ENCODE assay signal across 14 cellular contexts in the genomic region with DNA sequence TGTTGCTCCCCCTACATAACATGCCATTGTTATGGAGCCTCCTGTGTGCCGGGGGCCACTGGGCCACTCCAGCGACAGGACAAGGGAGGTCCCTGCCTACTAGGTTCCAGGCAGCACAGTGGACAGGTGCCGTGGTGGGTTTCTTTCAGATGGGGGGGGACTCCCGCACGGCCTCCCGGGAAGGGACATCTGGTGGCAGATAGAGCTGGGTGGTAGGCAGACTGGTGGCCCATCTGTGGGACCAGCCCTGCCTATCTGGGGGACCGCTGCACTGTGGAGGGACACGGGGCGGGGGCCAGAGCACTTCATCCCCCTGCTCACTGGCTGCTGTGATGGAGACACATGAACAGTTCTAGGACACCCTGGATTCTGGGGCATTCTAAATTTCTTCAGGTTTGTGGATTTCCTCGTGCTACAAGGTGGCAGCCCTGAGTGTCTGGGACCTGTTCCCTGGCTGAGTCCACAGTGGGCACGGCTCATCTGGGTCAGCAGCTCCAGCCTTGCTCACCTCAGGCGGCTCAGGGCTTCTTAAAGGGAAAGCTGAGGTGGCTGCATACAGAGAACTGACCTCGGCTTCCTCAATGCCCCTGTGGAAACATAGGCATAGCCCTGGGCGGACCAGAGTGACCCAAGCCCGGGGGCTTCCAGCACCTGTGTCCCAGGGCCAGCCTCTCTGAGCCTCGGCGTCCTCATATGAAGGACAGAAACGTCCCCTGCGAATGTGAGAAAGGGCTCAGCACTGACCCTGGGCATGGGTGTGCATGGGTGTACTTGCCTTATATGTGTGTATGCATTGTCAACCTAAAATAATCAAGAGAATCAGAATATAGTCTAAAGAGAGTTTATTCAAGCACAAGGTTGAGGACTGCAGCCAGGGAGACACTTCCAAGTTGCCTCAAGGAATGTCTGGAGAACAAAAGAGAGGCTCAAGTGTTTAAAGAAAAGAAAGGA. TPM values are rescaled to one million over a fixed set of nuclear protein-coding genes. Genes with fewer than 3 reads are reported as not detected.
DNase-seq lines count a peak whose midpoint lies in the region; ATAC-seq, FAIRE-seq and TF ChIP-seq lines count a peak whose summit lies in the region.
"Had no signal": no experiment of that assay in that cellular context is flagged by ENCODE, and none has a peak within 500 bp of the region (broad histone marks: within the 10 kb centered on the region; RNA-seq: fewer than 3 reads in every experiment).

No MANE protein-coding gene starts in this region.

- peaks cover 13% of the 10 kb centered on the region for H3K36me3 ChIP-seq in CD4-positive, alpha-beta memory T cell (ENCODE audit: insufficient read depth, low read length)
- peaks cover 2% of the 10 kb centered on the region; the same call in 1 of the 2 replicates for H3K36me3 ChIP-seq in Loucy (ENCODE audit: insufficient read depth, low read length)
- no peaks in the 10 kb centered on the region for H3K36me3 ChIP-seq in pancreas
- H3K36me3 ChIP-seq in right lobe of liver, result no peaks in the 10 kb centered on the region

- intact Hi-C loops in CD4-positive, alpha-beta memory T cell (cut with micrococcal nuclease), result loop anchor here (2.0 kb wide), 1 partner anchor 17 kb away; no protein-coding TSS in a partner anchor
- intact Hi-C loops in pancreas (cut with DNase I) (no loop called here), right lobe of liver (cut with DNase I) (no loop called here)

- ATAC-seq in pancreas (no peak), SK-N-SH treated with all-trans-retinoic acid at 6 μM for 48 hours (no peak), right lobe of liver (no peak)

- peaks cover 53 to 100% (median 72%) of the 10 kb centered on the region in 4 donors for H3K4me1 Mint-ChIP-seq in CD4-positive, alpha-beta memory T cell
- H3K4me1 Mint-ChIP-seq in brain (peaks cover 23% of the 10 kb centered on the region), neural crest cell (peaks cover 37% of the 10 kb centered on the region)

- no peak for TF ChIP-seq POLR2A in right lobe of liver (IDR thresholded peaks at IDR 0.05)

- H3K27me3 Mint-ChIP-seq in CD4-positive, alpha-beta memory T cell, result no peaks in the 10 kb centered on the region
- H3K27me3 Mint-ChIP-seq in brain (no peaks in the 10 kb centered on the region), neural crest cell (ENCODE audit: low read depth) (no peaks in the 10 kb centered on the region)

- TF ChIP-seq CTCF in Loucy (conservative IDR thresholded peaks at IDR 0.05; ENCODE audit: low read length) (no peak), brain (conservative IDR thresholded peaks at IDR 0.05) (no peak), neural crest cell (conservative IDR thresholded peaks at IDR 0.05) (no peak), pancreas (IDR thresholded peaks at IDR 0.05) (no peak), right lobe of liver (IDR thresholded peaks at IDR 0.05) (no peak)

- H3K27me3 ChIP-seq in CD4-positive, alpha-beta memory T cell (ENCODE audit: insufficient read depth, low read length), result no peaks in the 10 kb centered on the region
- H3K27me3 ChIP-seq in Loucy (ENCODE audit: insufficient read depth, low read length, poor library complexity, severe bottlenecking) (no peaks in the 10 kb centered on the region), pancreas (no peaks in the 10 kb centered on the region), right lobe of liver (no peaks in the 10 kb centered on the region)

- peaks cover 100% of the 10 kb centered on the region for H3K79me2 ChIP-seq in Loucy (ENCODE audit: insufficient read depth, low read length)
- H3K79me2 ChIP-seq: parathyroid adenoma had no signal

- peaks cover 90% of the 10 kb centered on the region for H3K4me1 ChIP-seq in CD4-positive, alpha-beta memory T cell (ENCODE audit: insufficient read depth, low read length)
- H3K4me1 ChIP-seq in Loucy (ENCODE audit: insufficient read depth, low read length, poor library complexity, severe bottlenecking) (peaks cover 69% of the 10 kb centered on the region), pancreas (peaks cover 0 to 5% (median 0%) of the 10 kb centered on the region in 3 donors), right lobe of liver (no peaks in the 10 kb centered on the region)
- H3K4me1 ChIP-seq: parathyroid adenoma had no signal

- H3K4me3 Mint-ChIP-seq in CD4-positive, alpha-beta memory T cell, result peak overlapping the region; percentile 93 to 99 (median 94)
- H3K4me3 Mint-ChIP-seq in brain (no peak overlapping the region), neural crest cell (peak overlapping the region; percentile 6)

- no peaks in the 10 kb centered on the region for H3K9me3 Mint-ChIP-seq in CD4-positive, alpha-beta memory T cell
- H3K9me3 Mint-ChIP-seq in brain, result peaks cover 0 to 3% (median 0%) of the 10 kb centered on the region in 5 experiments
- no peaks in the 10 kb centered on the region for H3K9me3 Mint-ChIP-seq in neural crest cell

- FAIRE-seq in pancreas (lab: Jason Lieb, UNC), result no peak
- FAIRE-seq: kidney had no signal

- H3K9ac ChIP-seq in Loucy (ENCODE audit: low read depth, low read length, poor library complexity, severe bottlenecking), result peak overlapping the region; percentile 31
- H3K9ac ChIP-seq: parathyroid adenoma had no signal

- H3K9me2 ChIP-seq in Loucy (replicated peaks; ENCODE audit: low read depth, low read length), result no peaks in the 10 kb centered on the region

- peak overlapping the region; percentile 100 for H3K4me2 ChIP-seq in Loucy (ENCODE audit: low read depth, low read length, poor library complexity, severe bottlenecking)

- peak overlapping the region; percentile 84 for H3K27ac ChIP-seq in CD4-positive, alpha-beta memory T cell (ENCODE audit: low read depth, low read length)
- H3K27ac ChIP-seq in pancreas (no peak overlapping the region), right lobe of liver (no peak overlapping the region)
- H3K27ac ChIP-seq: coronary artery, parathyroid adenoma had no signal

- H4K20me1 ChIP-seq in Loucy (ENCODE audit: insufficient read depth, low read length, poor library complexity, severe bottlenecking), result peaks cover 62% of the 10 kb centered on the region

- H2AFZ ChIP-seq in Loucy (ENCODE audit: low read length), result no peak overlapping the region
- H2AFZ ChIP-seq: parathyroid adenoma had no signal

- H3K9me3 ChIP-seq in CD4-positive, alpha-beta memory T cell (ENCODE audit: control insufficient read depth in 1 of 2, low read length in 2 of 2), result no peaks in the 10 kb centered on the region
- H3K9me3 ChIP-seq in Loucy (ENCODE audit: insufficient read depth, low read depth, low read length) (no peaks in the 10 kb centered on the region), pancreas (no peaks in the 10 kb centered on the region), right lobe of liver (no peaks in the 10 kb centered on the region)

- DNase-seq in CD4-positive, alpha-beta memory T cell, result peak in 1 of 5 donors; percentile 37
- no peak for DNase-seq in neural crest cell (ENCODE audit: low read depth, low spot score)
- no peak for DNase-seq in pancreas
- no peak for DNase-seq in HEK293T (ENCODE audit: extremely low spot score)
- no peak for DNase-seq in right lobe of liver
- DNase-seq: COR-L47, kidney, NCI-H1105, NCI-H510A had no signal

- 66 to 72% methylated on average over 19 of the region's 19 CpGs for WGBS in pancreas, 2 donors
- 88% methylated on average over 5 of the region's 19 CpGs for WGBS in right lobe of liver (ENCODE audit: insufficient coverage, low coverage, low lambda C conversion rate, missing lambda C conversion rate)

- POLR2A ChIA-PET in CD4-positive, alpha-beta memory T cell (lab: Charles Lee; ENCODE audit: partially characterized antibody), result interaction anchor here (1.0 to 15.5 kb wide), 3 partner anchors 10 to 17 kb away, joined by 3 to 304 read pairs (median 7); partner anchors contain the start of gene FGD3
- POLR2A ChIA-PET in HEK293T (lab: Yijun Ruan, JAX), result no interaction called here

- H3K36me3 Mint-ChIP-seq in CD4-positive, alpha-beta memory T cell, result peaks cover 34 to 70% of the 10 kb centered on the region in 2 donors
- H3K36me3 Mint-ChIP-seq in brain, result no peaks in the 10 kb centered on the region
- no peaks in the 10 kb centered on the region for H3K36me3 Mint-ChIP-seq in neural crest cell (ENCODE audit: low read depth)

- peak overlapping the region in 1 of 2 donors; percentile 54 for H3K4me3 ChIP-seq in CD4-positive, alpha-beta memory T cell (ENCODE audit: low read length in 2 of 2)
- peak overlapping the region; percentile 83 for H3K4me3 ChIP-seq in Loucy (ENCODE audit: low read length, poor library complexity, severe bottlenecking)
- no peak overlapping the region for H3K4me3 ChIP-seq in pancreas
- no peak overlapping the region for H3K4me3 ChIP-seq in right lobe of liver
- H3K4me3 ChIP-seq: coronary artery had no signal

- peak overlapping the region; percentile 88 to 100 (median 98) for H3K27ac Mint-ChIP-seq in CD4-positive, alpha-beta memory T cell
- H3K27ac Mint-ChIP-seq in brain, result peak overlapping the region; percentile 35 to 65 (median 45)
- peak overlapping the region; percentile 74 for H3K27ac Mint-ChIP-seq in neural crest cell (ENCODE audit: unreplicated experiment)

- no peaks in the 10 kb centered on the region for H3F3A ChIP-seq in Loucy (ENCODE audit: low read depth)

- CTCF ChIA-PET in CD4-positive, alpha-beta memory T cell (lab: Charles Lee; ENCODE audit: partially characterized antibody), result interaction anchor here (0.7 to 1.2 kb wide), 2 partner anchors 13 to 33 kb away, joined by 3 to 8 read pairs; no protein-coding TSS in a partner anchor
- CTCF ChIA-PET in HEK293T (lab: Yijun Ruan, JAX), result interaction anchor here (0.6 kb wide), 1 partner anchor 1228 kb away, joined by 4 read pairs; no protein-coding TSS in a partner anchor

TF ChIP-seq in HEK293T, 16 proteins besides CTCF, POLR2A, EP300 and RAD21:
- TF ChIP-seq HDGF (IDR thresholded peaks at IDR 0.05; ENCODE audit: borderline replicate concordance) (no peak), L3MBTL2 (conservative IDR thresholded peaks at IDR 0.05) (no peak), ARNT (IDR thresholded peaks at IDR 0.05) (no peak), FOXK2 (IDR thresholded peaks at IDR 0.05) (no peak)

TF ChIP-seq in SK-N-SH treated with all-trans-retinoic acid at 6 μM for 48 hours, 23 proteins besides CTCF, POLR2A, EP300 and RAD21 (continues in another document):
- no peak for TF ChIP-seq ZFP3 (CRISPR knock-in tag; IDR thresholded peaks at IDR 0.05)

RNA-seq across cellular contexts. Expression of gene FGD3, which starts 22.5 kb away (rescaled TPM):
- 100 to 1,000 TPM; 256 to 272 TPM for total RNA-seq in CD4-positive, alpha-beta memory T cell
- polyA plus RNA-seq in CD4-positive, alpha-beta memory T cell, result 100 to 1,000 TPM in 1 of 2 donors, 10 to 100 TPM in 1; 52.7 to 146 TPM
- 6.5 TPM for polyA plus RNA-seq in brain (ENCODE audit: insufficient read depth, low read depth, low replicate concordance)
- total RNA-seq in neural crest cell, result 3.7 and 4.1 TPM in 2 replicates
- total RNA-seq in pancreas, result 10 to 100 TPM in 1 of 6 donors, 1 to 10 TPM in 5; 5.0 to 10.4 (median 6.3) TPM
- 10 to 100 TPM; 12.1 to 27.7 TPM for polyA plus RNA-seq in pancreas
- 1 to 10 TPM; 1.7 to 3.1 (median 2.4) TPM for total RNA-seq in right lobe of liver

Comparison
In these comparisons a context has a peak if more than half of its experiments do, and no peak if none do; other contexts are left out.
1. H3K27ac Mint-ChIP-seq: peak in every context shown above with its lines; median percentile 98 in CD4-positive, alpha-beta memory T cell; 74 in neural crest cell; 45 in brain.
2. H3K4me3 Mint-ChIP-seq: peak in CD4-positive, alpha-beta memory T cell (8 of 8) and neural crest cell (single experiment); none in brain (0 of 5).
3. RNA of gene FGD3, which starts 22.5 kb away (total RNA-seq): 256 to 272 TPM in CD4-positive, alpha-beta memory T cell; 5.0 to 10.4 TPM in pancreas, 3.7 to 4.1 TPM in neural crest cell and 1.7 to 3.1 TPM in right lobe of liver; every median in the first group is over 10 times any median in the second.